ENCODE assay signal across 1 cellular context in genomic region chr9:77851862-77852602, GRCh38.
TF ChIP-seq lines count a peak whose summit lies in the region.

No MANE protein-coding gene starts in this region.

TF ChIP-seq in SK-N-SH treated with all-trans-retinoic acid at 6 μM for 48 hours, 23 proteins besides CTCF, POLR2A, EP300 and RAD21 (continued from another document):
- no peak for TF ChIP-seq PATZ1 (CRISPR knock-in tag; IDR thresholded peaks at IDR 0.05; ENCODE audit: borderline replicate concordance)
- no peak for TF ChIP-seq ARNTL (CRISPR knock-in tag; IDR thresholded peaks at IDR 0.05; ENCODE audit: borderline replicate concordance, low read depth)
